28 cellular contexts compared by ENCODE assay signal in genomic region chr9:84716217-84716616, GRCh38. TPM values are rescaled to one million over a fixed set of nuclear protein-coding genes. Genes with fewer than 3 reads are reported as not detected.
"Had no signal": no experiment of that assay in that cellular context is flagged by ENCODE, and none has a peak within 500 bp of the region (broad histone marks: within the 10 kb centered on the region; RNA-seq: fewer than 3 reads in every experiment).

No MANE protein-coding gene starts in this region.

- H3K9me3 ChIP-seq: esophagus squamous epithelium, gastrocnemius medialis, left lung, lower lobe of right lung, mucosa of descending colon had no signal

- H3K4me3 ChIP-seq: esophagus squamous epithelium, gastrocnemius medialis, heart right ventricle, left lung, lower lobe of right lung, mucosa of descending colon had no signal

- H3K36me3 ChIP-seq: esophagus squamous epithelium, gastrocnemius medialis, heart right ventricle, left lung, lower lobe of right lung had no signal

- H3K27me3 ChIP-seq: esophagus squamous epithelium, gastrocnemius medialis, heart right ventricle, left lung had no signal

- H3K27ac ChIP-seq: epithelial cell of prostate, esophagus squamous epithelium, gastrocnemius medialis, heart right ventricle, left lung, lower lobe of right lung had no signal

- ATAC-seq: effector memory CD8-positive, alpha-beta T cell; esophagus mucosa; gastrocnemius medialis; heart right ventricle; left cardiac atrium; left lung; left ventricle myocardium superior; lower lobe of right lung; mucosa of descending colon; naive thymus-derived CD8-positive, alpha-beta T cell had no signal

- FAIRE-seq: endometrium, islet of Langerhans, keratinocyte had no signal

- DNase-seq: cortex of kidney; effector CD8-positive, alpha-beta T cell; effector memory CD8-positive, alpha-beta T cell; endodermal cell; erythroblast; esophagus squamous epithelium; foreskin fibroblast; foreskin melanocyte; gastrocnemius medialis; glutamatergic neuron; head of caudate nucleus; heart right ventricle; hippocampal formation; left cardiac atrium; left lung; left ventricle myocardium superior; lower lobe of right lung; mesenchymal stem cell; mucosa of descending colon; naive B cell; naive thymus-derived CD8-positive, alpha-beta T cell had no signal

- H3K4me1 ChIP-seq: gastrocnemius medialis, left lung, lower lobe of right lung had no signal

RNA-seq across cellular contexts. Expression of gene NTRK2, which starts 46.7 kb away (rescaled TPM):
- total RNA-seq: dermis microvascular lymphatic vessel endothelial cell; myocyte; naive thymus-derived CD8-positive, alpha-beta T cell had no signal
- polyA plus RNA-seq: naive thymus-derived CD8-positive, alpha-beta T cell had no signal
